In genomic region chr12:120257041-120257821, GRCh38 we compare ENCODE assay signal across 8 cellular contexts. TPM values are rescaled to one million over a fixed set of nuclear protein-coding genes. Genes with fewer than 3 reads are reported as not detected.
DNase-seq lines count a peak whose midpoint lies in the region; ATAC-seq and TF ChIP-seq lines count a peak whose summit lies in the region.

No MANE protein-coding gene starts in this region.

- DNase-seq in EL, result peak; percentile 91
- DNase-seq in foreskin keratinocyte, result peak; percentile 76 to 85
- peak; percentile 83 for DNase-seq in osteocyte (ENCODE audit: extremely low spot score, unreplicated experiment)
- no peak for DNase-seq in NCI-H510A treated with DMSO at 0.1 percent for 48 hours (lab: John Stamatoyannopoulos, UW)
- no peak for DNase-seq in NCI-H2107 treated with DMSO at 0.1 percent for 48 hours (lab: John Stamatoyannopoulos, UW; ENCODE audit: unreplicated experiment)

- peak overlapping the region; percentile 14; the same call in 1 of the 2 replicates for H3K4me3 ChIP-seq in WI38 (ENCODE audit: low read depth, low read length)

- H3K4me1 ChIP-seq in foreskin keratinocyte, result peaks cover 52% of the 10 kb centered on the region

- no peaks in the 10 kb centered on the region for H3K9me3 Mint-ChIP-seq in osteocyte (ENCODE audit: unreplicated experiment)

- H3K27me3 ChIP-seq in foreskin keratinocyte, result no peaks in the 10 kb centered on the region

- H3K4me1 Mint-ChIP-seq in osteocyte (ENCODE audit: unreplicated experiment), result peaks cover 62% of the 10 kb centered on the region

- peak overlapping the region; percentile 92 for H3K27ac Mint-ChIP-seq in osteocyte (ENCODE audit: unreplicated experiment)

- ATAC-seq in foreskin keratinocyte (peak; percentile 36), HG02852 (IDR thresholded peaks at IDR 0.05; ENCODE audit: unreplicated experiment) (no peak), GM21447 (IDR thresholded peaks at IDR 0.05; ENCODE audit: unreplicated experiment) (no peak)

- TF ChIP-seq CTCF in WI38 (IDR thresholded peaks at IDR 0.05; ENCODE audit: low read depth, low read length) (no peak), foreskin keratinocyte (conservative IDR thresholded peaks at IDR 0.05) (no peak), osteocyte (IDR thresholded peaks at IDR 0.05) (no peak)

- H3K27ac ChIP-seq in foreskin keratinocyte, result peak overlapping the region; percentile 46

- H3K4me3 Mint-ChIP-seq in osteocyte (ENCODE audit: unreplicated experiment), result peak overlapping the region; percentile 50

- H3K36me3 Mint-ChIP-seq in osteocyte (ENCODE audit: unreplicated experiment), result peaks cover 5% of the 10 kb centered on the region

- no peaks in the 10 kb centered on the region for H3K27me3 Mint-ChIP-seq in osteocyte (ENCODE audit: unreplicated experiment)

RNA-seq across cellular contexts. Expression of gene PXN, which starts 8.3 kb away (rescaled TPM):
- total RNA-seq in foreskin keratinocyte (265 and 321 TPM in 2 replicates), osteocyte (76.7 and 79.9 TPM in 2 replicates)
- polyA plus RNA-seq in foreskin keratinocyte, result 219 and 239 TPM in 2 replicates

RNA-seq across cellular contexts. Expression of gene RNU4-2, which starts 34.5 kb away (rescaled TPM):
- total RNA-seq in foreskin keratinocyte, result 4,915 and 5,654 TPM in 2 replicates
- not detected in 2 replicates for polyA plus RNA-seq in foreskin keratinocyte
- 6,059 and 6,780 TPM in 2 replicates for total RNA-seq in osteocyte

RNA-seq across cellular contexts. Expression of gene RNU4-1, which starts 35.8 kb away (rescaled TPM):
- total RNA-seq in foreskin keratinocyte (4,069 and 6,144 TPM in 2 replicates), osteocyte (2,875 and 3,252 TPM in 2 replicates)
- not detected in 2 replicates for polyA plus RNA-seq in foreskin keratinocyte

RNA-seq across cellular contexts. Expression of gene SIRT4, which starts 44.9 kb away (rescaled TPM):
- total RNA-seq in foreskin keratinocyte (0.49 and 0.54 TPM in 2 replicates), osteocyte (0.94 and 0.97 TPM in 2 replicates)
- polyA plus RNA-seq in foreskin keratinocyte, result 0.54 and 0.73 TPM in 2 replicates

RNA-seq across cellular contexts. Expression of gene RPLP0, which starts 56.3 kb away (rescaled TPM):
- 2,803 and 2,913 TPM in 2 replicates for total RNA-seq in foreskin keratinocyte
- polyA plus RNA-seq in foreskin keratinocyte, result 3,568 and 3,655 TPM in 2 replicates
- total RNA-seq in osteocyte, result 2,037 TPM in 2 replicates

Comparison
In these comparisons a context has a peak if more than half of its experiments do, and no peak if none do; other contexts are left out.
1. DNase-seq: peak in EL (single experiment), foreskin keratinocyte (2 of 2) and osteocyte (single experiment); none in NCI-H510A treated with DMSO at 0.1 percent for 48 hours (single experiment) and NCI-H2107 treated with DMSO at 0.1 percent for 48 hours (single experiment).